14 cellular contexts compared by ENCODE assay signal in the genomic region with DNA sequence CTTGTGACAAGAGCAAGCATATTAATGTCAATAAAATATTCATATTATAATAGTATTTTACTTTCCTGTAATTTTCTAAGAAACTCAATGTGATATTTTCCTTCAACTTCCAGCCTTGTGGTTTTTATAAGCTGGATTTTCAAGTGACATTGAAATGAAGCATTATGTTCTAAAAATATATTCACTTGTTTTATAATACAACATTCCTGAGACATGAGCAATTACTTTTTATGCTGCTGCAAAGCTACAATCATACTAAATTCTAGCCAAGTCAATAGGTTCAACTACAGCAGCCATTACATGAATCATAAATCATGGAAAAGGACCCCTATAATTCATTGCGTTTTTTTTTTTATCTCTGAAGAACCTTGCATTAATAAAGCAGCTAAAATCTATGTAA.
DNase-seq lines count a peak whose midpoint lies in the region; ATAC-seq, FAIRE-seq and TF ChIP-seq lines count a peak whose summit lies in the region.
"Had no signal": no experiment of that assay in that cellular context is flagged by ENCODE, and none has a peak within 500 bp of the region (broad histone marks: within the 10 kb centered on the region; RNA-seq: fewer than 3 reads in every experiment).

No MANE protein-coding gene starts in this region.

- POLR2A ChIA-PET in OCI-LY7 (lab: Charles Lee): interaction anchor here (0.9 kb wide), 1 partner anchor 78 kb away, joined by 5 read pairs; no protein-coding TSS in a partner anchor

- TF ChIP-seq CTCF in astrocyte of the cerebellum (IDR thresholded peaks at IDR 0.05; ENCODE audit: low read depth, low read length, missing control alignments) (no peak), OCI-LY7 (conservative IDR thresholded peaks at IDR 0.05; ENCODE audit: low read length) (no peak), GM20000 (IDR thresholded peaks at IDR 0.05; ENCODE audit: extremely low read depth, missing control alignments) (no peak)

- FAIRE-seq in frontal cortex (lab: Jason Lieb, UNC): no peak

- H3K9me3 ChIP-seq in OCI-LY7 (ENCODE audit: low read length): no peaks in the 10 kb centered on the region

- no peaks in the 10 kb centered on the region for H3K9me2 ChIP-seq in OCI-LY7 (ENCODE audit: insufficient read depth, low read length)

- CTCF ChIA-PET in OCI-LY7 (lab: Charles Lee; ENCODE audit: unreplicated experiment): no interaction called here

- peaks cover 3 to 4% of the 10 kb centered on the region in 2 donors for H3K9me3 Mint-ChIP-seq in activated naive CD4-positive, alpha-beta T cell treated with anti-CD3 and anti-CD28 coated beads, Interleukin-2, amount 50 U/mL, for 72 hours

- in situ Hi-C loops in astrocyte of the cerebellum (cut with HindIII; ENCODE audit: low sequenced_read_pairs): no loop called here

- no peak overlapping the region for H2AFZ ChIP-seq in OCI-LY7 (ENCODE audit: low read length)
- H2AFZ ChIP-seq: parathyroid adenoma had no signal

- no peaks in the 10 kb centered on the region for H3K79me2 ChIP-seq in OCI-LY7 (ENCODE audit: insufficient read depth, low read depth, low read length)
- H3K79me2 ChIP-seq: parathyroid adenoma had no signal

- no peak overlapping the region for H3K4me2 ChIP-seq in OCI-LY7 (ENCODE audit: low read length)

- no peaks in the 10 kb centered on the region for H3K36me3 ChIP-seq in OCI-LY7 (ENCODE audit: insufficient read depth, low read length)

- no peaks in the 10 kb centered on the region for H3K36me3 Mint-ChIP-seq in activated naive CD4-positive, alpha-beta T cell treated with anti-CD3 and anti-CD28 coated beads, Interleukin-2, amount 50 U/mL, for 72 hours

- peak; percentile 40 for ATAC-seq in left ventricle myocardium superior
- no peak for ATAC-seq in left cardiac atrium
- no peak for ATAC-seq in activated naive CD4-positive, alpha-beta T cell treated with anti-CD3 and anti-CD28 coated beads, Interleukin-2, amount 50 U/mL, for 72 hours

- intact Hi-C loops in left ventricle myocardium superior (cut with micrococcal nuclease): no loop called here
- intact Hi-C loops in left cardiac atrium (cut with DNase I): no loop called here
- intact Hi-C loops in OCI-LY7 (cut with micrococcal nuclease; ENCODE audit: unreplicated experiment): no loop called here

- no peak overlapping the region for H3K27ac ChIP-seq in OCI-LY7 (ENCODE audit: low read depth, low read length, poor library complexity, severe bottlenecking)
- H3K27ac ChIP-seq: parathyroid adenoma had no signal

- BruUV-seq in OCI-LY7 (replicated peaks; lab: Mats Ljungman, UMichigan): no TSS peak

- no peak for DNase-seq in left ventricle myocardium superior
- DNase-seq in left cardiac atrium: no peak
- DNase-seq in astrocyte of the cerebellum (ENCODE audit: low read depth): peak; percentile 55
- DNase-seq in hepatic stellate cell (ENCODE audit: low spot score): peak; percentile 24
- DNase-seq in OCI-LY7 (ENCODE audit: low spot score): no peak
- DNase-seq in GM20000 (ENCODE audit: low spot score): no peak
- DNase-seq in activated naive CD4-positive, alpha-beta T cell treated with anti-CD3 and anti-CD28 coated beads, Interleukin-2, amount 50 U/mL, for 72 hours (ENCODE audit: low spot score in 2 of 2): no peak
- DNase-seq in frontal cortex (ENCODE audit: low spot score in 2 of 2): no peak
- DNase-seq: AML-193; amygdala; GDM1; islet precursor cell; stimulated activated CD4-positive, alpha-beta T cell treated with anti-CD3 and anti-CD28 coated beads, Interleukin-4, amount 100 ng/mL, for 4 hours had no signal

- H3K27ac Mint-ChIP-seq in activated naive CD4-positive, alpha-beta T cell treated with anti-CD3 and anti-CD28 coated beads, Interleukin-2, amount 50 U/mL, for 72 hours: no peak overlapping the region

- H4K20me1 ChIP-seq in OCI-LY7 (ENCODE audit: insufficient read depth, low read length): no peaks in the 10 kb centered on the region

- H3K4me3 ChIP-seq in astrocyte of the cerebellum (ENCODE audit: low read depth, low read length) (no peak overlapping the region), OCI-LY7 (ENCODE audit: low read depth, low read length, poor library complexity, severe bottlenecking) (no peak overlapping the region)

- H3K4me1 ChIP-seq in OCI-LY7 (ENCODE audit: insufficient read depth, low read length, poor library complexity, severe bottlenecking): no peaks in the 10 kb centered on the region
- H3K4me1 ChIP-seq: parathyroid adenoma had no signal

Comparison
In these comparisons a context has a peak if more than half of its experiments do, and no peak if none do; other contexts are left out.
1. DNase-seq: peak in astrocyte of the cerebellum (single experiment) and hepatic stellate cell (single experiment); none in left ventricle myocardium superior (single experiment), left cardiac atrium (single experiment), OCI-LY7 (single experiment), GM20000 (single experiment), activated naive CD4-positive, alpha-beta T cell treated with anti-CD3 and anti-CD28 coated beads, Interleukin-2, amount 50 U/mL, for 72 hours (0 of 2) and frontal cortex (0 of 2).